Comparison of ENCODE assay signal across 1 cellular context in genomic region chr6:68634503-68635411, GRCh38.
TF ChIP-seq lines count a peak whose summit lies in the region.

Gene ADGRB3 (plus strand): TSS chr6:68635282. CDS start chr6:68638676, 3,394 bp downstream.

TF ChIP-seq in IMR-90, 13 proteins besides CTCF, POLR2A, EP300 and RAD21 (continued from another document):
- no peak for TF ChIP-seq USF2 (IDR thresholded peaks at IDR 0.05; ENCODE audit: low read depth, low read length)
- no peak for TF ChIP-seq MAZ (IDR thresholded peaks at IDR 0.05; ENCODE audit: borderline replicate concordance, low read depth, low read length)
- TF ChIP-seq RCOR1 (IDR thresholded peaks at IDR 0.05; ENCODE audit: insufficient replicate concordance, low read length), result no peak
- TF ChIP-seq CHD1 (IDR thresholded peaks at IDR 0.05; ENCODE audit: low read depth, low read length), result no peak
- no peak for TF ChIP-seq MXI1 (IDR thresholded peaks at IDR 0.05; ENCODE audit: borderline replicate concordance, low read depth, low read length)
- TF ChIP-seq RFX5 (IDR thresholded peaks at IDR 0.05; ENCODE audit: low read depth, low read length), result no peak
- no peak for TF ChIP-seq CEBPB (IDR thresholded peaks at IDR 0.05; ENCODE audit: low read depth, low read length)
- TF ChIP-seq SMC3 (IDR thresholded peaks at IDR 0.05; ENCODE audit: low read depth, low read length), result no peak
- TF ChIP-seq BHLHE40 (IDR thresholded peaks at IDR 0.05; ENCODE audit: low read depth, low read length), result no peak
- no peak for TF ChIP-seq MAFK (IDR thresholded peaks at IDR 0.05; ENCODE audit: low read depth, low read length)
